1 cellular context compared by ENCODE assay signal in the genomic region with DNA sequence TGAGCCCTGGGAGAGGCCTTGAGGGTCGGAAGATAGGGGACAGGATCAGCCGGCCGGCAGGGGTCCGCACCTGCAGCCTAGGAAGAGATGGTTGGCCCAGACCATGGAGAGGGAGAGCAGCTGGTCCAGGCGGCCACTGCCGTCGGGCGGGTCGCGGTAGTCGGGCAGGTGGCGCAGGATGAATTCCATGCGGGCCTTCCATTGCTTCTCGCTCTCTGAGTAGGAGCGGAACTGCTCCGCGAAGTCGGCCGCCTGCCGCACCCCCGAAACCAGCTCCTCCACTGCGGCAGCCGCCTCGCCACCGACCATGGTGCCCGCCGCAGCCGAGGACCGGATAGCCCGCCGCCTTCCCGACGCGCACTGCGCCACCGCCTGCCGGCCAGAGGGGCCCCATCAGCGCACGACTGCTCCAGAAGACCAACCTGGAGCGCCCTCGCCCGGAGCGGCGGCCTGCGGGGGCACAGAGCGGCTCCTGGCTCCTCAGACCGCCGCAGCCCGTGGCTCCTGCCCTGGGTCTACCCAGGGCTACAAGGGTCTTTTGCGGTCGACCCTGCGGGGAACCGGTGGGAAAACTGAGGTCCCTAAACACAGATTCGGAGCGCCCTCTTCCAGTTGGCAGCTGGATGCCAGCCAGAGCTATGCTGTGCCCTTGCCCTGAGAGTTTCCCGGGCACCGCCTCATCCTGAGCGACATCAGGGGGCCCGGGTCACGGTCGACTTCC.
TF ChIP-seq lines count a peak whose summit lies in the region.

A gene with protein sequence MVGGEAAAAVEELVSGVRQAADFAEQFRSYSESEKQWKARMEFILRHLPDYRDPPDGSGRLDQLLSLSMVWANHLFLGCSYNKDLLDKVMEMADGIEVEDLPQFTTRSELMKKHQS (minus strand): TSS at position 336 of the 721 bp plus-strand sequence. CDS start 27 bp downstream, at position 309.

TF ChIP-seq in HepG2, 621 proteins besides CTCF, POLR2A, EP300 and RAD21 (continued from another document):
- TF ChIP-seq GFI1 (CRISPR knock-in tag; IDR thresholded peaks at IDR 0.05; ENCODE audit: borderline replicate concordance): peak; percentile 44; the same call in 1 of the 2 replicates
- no peak for TF ChIP-seq KDM6A (CRISPR knock-in tag; IDR thresholded peaks at IDR 0.05; ENCODE audit: low read depth)
- peak; percentile 86 for TF ChIP-seq NR2C2 (CRISPR knock-in tag; IDR thresholded peaks at IDR 0.05; ENCODE audit: borderline replicate concordance)
- peak; percentile 78 for TF ChIP-seq MEIS2 (CRISPR knock-in tag; IDR thresholded peaks at IDR 0.05)
- TF ChIP-seq, protein P1, sequence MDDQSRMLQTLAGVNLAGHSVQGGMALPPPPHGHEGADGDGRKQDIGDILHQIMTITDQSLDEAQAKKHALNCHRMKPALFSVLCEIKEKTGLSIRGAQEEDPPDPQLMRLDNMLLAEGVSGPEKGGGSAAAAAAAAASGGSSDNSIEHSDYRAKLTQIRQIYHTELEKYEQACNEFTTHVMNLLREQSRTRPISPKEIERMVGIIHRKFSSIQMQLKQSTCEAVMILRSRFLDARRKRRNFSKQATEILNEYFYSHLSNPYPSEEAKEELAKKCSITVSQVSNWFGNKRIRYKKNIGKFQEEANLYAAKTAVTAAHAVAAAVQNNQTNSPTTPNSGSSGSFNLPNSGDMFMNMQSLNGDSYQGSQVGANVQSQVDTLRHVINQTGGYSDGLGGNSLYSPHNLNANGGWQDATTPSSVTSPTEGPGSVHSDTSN (CRISPR knock-in tag; IDR thresholded peaks at IDR 0.05; ENCODE audit: borderline replicate concordance): no peak
- no peak for TF ChIP-seq TOE1 (CRISPR knock-in tag; IDR thresholded peaks at IDR 0.05)
- TF ChIP-seq ZNF615 (CRISPR knock-in tag; IDR thresholded peaks at IDR 0.05; ENCODE audit: borderline replicate concordance): no peak
- TF ChIP-seq ZSCAN22 (CRISPR knock-in tag; IDR thresholded peaks at IDR 0.05): no peak
- peak; percentile 89 for TF ChIP-seq FOXK1 (CRISPR knock-in tag; IDR thresholded peaks at IDR 0.05; ENCODE audit: borderline replicate concordance, low read depth)
- TF ChIP-seq, protein P2, sequence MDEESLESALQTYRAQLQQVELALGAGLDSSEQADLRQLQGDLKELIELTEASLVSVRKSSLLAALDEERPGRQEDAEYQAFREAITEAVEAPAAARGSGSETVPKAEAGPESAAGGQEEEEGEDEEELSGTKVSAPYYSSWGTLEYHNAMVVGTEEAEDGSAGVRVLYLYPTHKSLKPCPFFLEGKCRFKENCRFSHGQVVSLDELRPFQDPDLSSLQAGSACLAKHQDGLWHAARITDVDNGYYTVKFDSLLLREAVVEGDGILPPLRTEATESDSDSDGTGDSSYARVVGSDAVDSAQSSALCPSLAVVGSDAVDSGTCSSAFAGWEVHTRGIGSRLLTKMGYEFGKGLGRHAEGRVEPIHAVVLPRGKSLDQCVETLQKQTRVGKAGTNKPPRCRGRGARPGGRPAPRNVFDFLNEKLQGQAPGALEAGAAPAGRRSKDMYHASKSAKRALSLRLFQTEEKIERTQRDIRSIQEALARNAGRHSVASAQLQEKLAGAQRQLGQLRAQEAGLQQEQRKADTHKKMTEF (CRISPR knock-in tag; IDR thresholded peaks at IDR 0.05): peak; percentile 99
- peak; percentile 97; the same call in 1 of the 2 replicates for TF ChIP-seq ZMAT3 (CRISPR knock-in tag; conservative IDR thresholded peaks at IDR 0.05)
- TF ChIP-seq SP1 (IDR thresholded peaks at IDR 0.05): no peak
- 0 out of 2 replicates have a peak, but pooled peaks have one; percentile 51 for TF ChIP-seq SP1 (CRISPR knock-in tag; IDR thresholded peaks at IDR 0.05)
- no peak for TF ChIP-seq MBD4 (IDR thresholded peaks at IDR 0.05; ENCODE audit: borderline replicate concordance, low read length)
- peak; percentile 85 for TF ChIP-seq ZFP36L1 (CRISPR knock-in tag; IDR thresholded peaks at IDR 0.05)
- no peak for TF ChIP-seq NFIC (IDR thresholded peaks at IDR 0.05; ENCODE audit: low read length)
- TF ChIP-seq KDM2A (CRISPR knock-in tag; IDR thresholded peaks at IDR 0.05; ENCODE audit: borderline replicate concordance, low read depth): peak; percentile 97
- peak; percentile 87 for TF ChIP-seq RFXAP (CRISPR knock-in tag; IDR thresholded peaks at IDR 0.05; ENCODE audit: borderline replicate concordance)
- TF ChIP-seq ZNF468 (CRISPR knock-in tag; IDR thresholded peaks at IDR 0.05): peak; percentile 93; the same call in 1 of the 2 replicates
- peak; percentile 96; the same call in 1 of the 2 replicates for TF ChIP-seq ZNF558 (CRISPR knock-in tag; IDR thresholded peaks at IDR 0.05; ENCODE audit: borderline replicate concordance)
- TF ChIP-seq, protein P3, sequence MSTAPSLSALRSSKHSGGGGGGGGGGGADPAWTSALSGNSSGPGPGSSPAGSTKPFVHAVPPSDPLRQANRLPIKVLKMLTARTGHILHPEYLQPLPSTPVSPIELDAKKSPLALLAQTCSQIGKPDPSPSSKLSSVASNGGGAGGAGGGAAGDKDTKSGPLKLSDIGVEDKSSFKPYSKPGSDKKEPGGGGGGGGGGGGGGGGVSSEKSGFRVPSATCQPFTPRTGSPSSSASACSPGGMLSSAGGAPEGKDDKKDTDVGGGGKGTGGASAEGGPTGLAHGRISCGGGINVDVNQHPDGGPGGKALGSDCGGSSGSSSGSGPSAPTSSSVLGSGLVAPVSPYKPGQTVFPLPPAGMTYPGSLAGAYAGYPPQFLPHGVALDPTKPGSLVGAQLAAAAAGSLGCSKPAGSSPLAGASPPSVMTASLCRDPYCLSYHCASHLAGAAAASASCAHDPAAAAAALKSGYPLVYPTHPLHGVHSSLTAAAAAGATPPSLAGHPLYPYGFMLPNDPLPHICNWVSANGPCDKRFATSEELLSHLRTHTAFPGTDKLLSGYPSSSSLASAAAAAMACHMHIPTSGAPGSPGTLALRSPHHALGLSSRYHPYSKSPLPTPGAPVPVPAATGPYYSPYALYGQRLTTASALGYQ (CRISPR knock-in tag; IDR thresholded peaks at IDR 0.05): peak; percentile 84
- TF ChIP-seq, protein P4, sequence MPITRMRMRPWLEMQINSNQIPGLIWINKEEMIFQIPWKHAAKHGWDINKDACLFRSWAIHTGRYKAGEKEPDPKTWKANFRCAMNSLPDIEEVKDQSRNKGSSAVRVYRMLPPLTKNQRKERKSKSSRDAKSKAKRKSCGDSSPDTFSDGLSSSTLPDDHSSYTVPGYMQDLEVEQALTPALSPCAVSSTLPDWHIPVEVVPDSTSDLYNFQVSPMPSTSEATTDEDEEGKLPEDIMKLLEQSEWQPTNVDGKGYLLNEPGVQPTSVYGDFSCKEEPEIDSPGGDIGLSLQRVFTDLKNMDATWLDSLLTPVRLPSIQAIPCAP (CRISPR knock-in tag; IDR thresholded peaks at IDR 0.05; ENCODE audit: low read depth): 0 out of 2 replicates have a peak, but pooled peaks have one; percentile 78
- peak; percentile 95 for TF ChIP-seq ZNF605 (CRISPR knock-in tag; IDR thresholded peaks at IDR 0.05)
